In the genomic region with DNA sequence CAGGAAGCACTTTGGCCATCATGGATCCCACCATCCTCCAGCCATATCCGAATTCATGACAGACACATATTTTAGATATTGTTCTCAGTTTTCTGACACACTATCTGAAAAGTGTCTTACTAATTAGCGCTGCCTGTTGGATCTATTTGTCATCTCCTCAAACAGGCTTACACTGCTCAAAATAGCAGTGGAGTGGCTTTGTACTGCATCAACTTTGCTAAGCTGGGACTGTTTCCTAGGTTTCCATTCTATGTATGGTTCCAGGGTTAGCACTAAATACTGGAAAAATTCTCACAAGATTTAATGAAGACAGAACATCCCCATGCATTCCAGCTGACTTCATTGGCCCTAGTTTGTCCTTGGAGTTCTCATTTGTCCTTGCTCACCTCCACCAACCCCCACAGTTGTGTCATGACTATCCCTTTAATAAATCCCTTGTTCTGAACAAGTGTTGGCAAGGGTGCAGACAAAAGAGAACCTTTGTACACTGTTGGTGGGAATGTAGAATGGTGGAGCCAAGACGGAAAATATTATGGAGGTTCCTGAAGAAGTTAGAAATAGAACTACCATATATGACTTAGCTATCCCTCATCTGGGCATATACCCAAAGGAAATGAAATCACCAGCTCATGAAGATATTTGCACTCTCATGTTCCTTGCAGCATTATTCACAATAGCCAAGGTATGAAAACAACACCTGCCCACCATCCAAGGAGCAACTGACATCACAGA, we compare ENCODE assay signal across 14 cellular contexts.
DNase-seq lines count a peak whose midpoint lies in the region; ATAC-seq and TF ChIP-seq lines count a peak whose summit lies in the region.
"Had no signal": no experiment of that assay in that cellular context is flagged by ENCODE, and none has a peak within 500 bp of the region (broad histone marks: within the 10 kb centered on the region; RNA-seq: fewer than 3 reads in every experiment).

No MANE protein-coding gene starts in this region.

- H3K4me1 ChIP-seq in ascending aorta (peaks cover 0 to 30% of the 10 kb centered on the region in 2 donors), stomach smooth muscle (ENCODE audit: control insufficient read depth, insufficient read depth, low read length) (peaks cover 6% of the 10 kb centered on the region), Karpas-422 (ENCODE audit: low read length) (no peaks in the 10 kb centered on the region)

- DNase-seq in ELR (ENCODE audit: low read depth) (peak; percentile 45), ascending aorta (ENCODE audit: low spot score in 2 of 2) (peak in 1 of 2 donors; percentile 85), fibroblast of mammary gland (ENCODE audit: low read depth) (peak; percentile 70), Karpas-422 (no peak)
- DNase-seq: activated CD4-positive, alpha-beta T cell treated with anti-CD3 and anti-CD28 coated beads, Interleukin-2, amount 50 U/mL, for 48 hours; activated T-cell treated with anti-CD3 and anti-CD28 coated beads, Interleukin-2, amount 50 U/mL, for 4 hours; DMS153; naive thymus-derived CD4-positive, alpha-beta T cell; NCI-H1694 treated with DMSO at 0.1 percent for 48 hours; NCI-H524 had no signal

- no peaks in the 10 kb centered on the region for H3K79me2 ChIP-seq in Karpas-422 (ENCODE audit: low read length)

- H3K27ac ChIP-seq in ascending aorta (peak overlapping the region; percentile 81 to 85), stomach smooth muscle (ENCODE audit: low read length) (peak overlapping the region; percentile 81), Karpas-422 (ENCODE audit: low read length) (no peak overlapping the region)
- H3K27ac ChIP-seq: C4-2B had no signal

- H3K9ac ChIP-seq in stomach smooth muscle (ENCODE audit: low read length in 2 of 2) (no peak overlapping the region), Karpas-422 (ENCODE audit: low read length) (no peak overlapping the region)

- ATAC-seq in HG02852 (IDR thresholded peaks at IDR 0.05; ENCODE audit: unreplicated experiment) (no peak), HG02840 (IDR thresholded peaks at IDR 0.05; ENCODE audit: low FRiP score, unreplicated experiment) (no peak)
- ATAC-seq: naive thymus-derived CD4-positive, alpha-beta T cell had no signal

- peak in 2 of 3 experiments; percentile 35 to 41 for TF ChIP-seq CTCF in ascending aorta (IDR thresholded peaks at IDR 0.05)
- no peak for TF ChIP-seq CTCF in fibroblast of mammary gland (conservative IDR thresholded peaks at IDR 0.05; ENCODE audit: control insufficient read depth, insufficient read depth, low read depth, low read length)

- H3K9me3 ChIP-seq in ascending aorta (no peaks in the 10 kb centered on the region), stomach smooth muscle (ENCODE audit: control insufficient read depth in 2 of 2, low read length in 2 of 2) (no peaks in the 10 kb centered on the region), Karpas-422 (ENCODE audit: low read length) (no peaks in the 10 kb centered on the region)

- H3K36me3 ChIP-seq in ascending aorta (no peaks in the 10 kb centered on the region), stomach smooth muscle (ENCODE audit: control insufficient read depth in 2 of 2, insufficient read depth in 2 of 2, low read length in 2 of 2) (no peaks in the 10 kb centered on the region), Karpas-422 (ENCODE audit: insufficient read depth, low read length) (no peaks in the 10 kb centered on the region)

- no peak overlapping the region for H3K4me3 ChIP-seq in ascending aorta
- no peak overlapping the region for H3K4me3 ChIP-seq in fibroblast of mammary gland (ENCODE audit: control insufficient read depth, low read depth, low read length)
- H3K4me3 ChIP-seq in stomach smooth muscle (ENCODE audit: low read length in 2 of 2) = no peak overlapping the region
- H3K4me3 ChIP-seq in Karpas-422 (ENCODE audit: low read length) = no peak overlapping the region

- intact Hi-C loops in ascending aorta (cut with DNase I) = loop anchor here (1.0 to 5.0 kb wide), 3 partner anchors 32 to 318 kb away; partner anchors contain the start of gene TTC23L

- no peaks in the 10 kb centered on the region for H4K20me1 ChIP-seq in Karpas-422 (ENCODE audit: insufficient read depth, low read depth, low read length)

- no peak overlapping the region for H3K4me2 ChIP-seq in Karpas-422 (ENCODE audit: low read depth, low read length, poor library complexity, severe bottlenecking)

- H2AFZ ChIP-seq in Karpas-422 (ENCODE audit: low read length) = no peak overlapping the region

- H3K9me2 ChIP-seq in Karpas-422 (replicated peaks; ENCODE audit: insufficient read depth, low read length) = no peaks in the 10 kb centered on the region

- H3K27me3 ChIP-seq in ascending aorta (no peaks in the 10 kb centered on the region), stomach smooth muscle (ENCODE audit: control insufficient read depth in 1 of 2, insufficient read depth in 2 of 2, low read length in 2 of 2) (no peaks in the 10 kb centered on the region), Karpas-422 (ENCODE audit: low read length) (no peaks in the 10 kb centered on the region)
